ENCODE assay signal across 8 cellular contexts in the genomic region with DNA sequence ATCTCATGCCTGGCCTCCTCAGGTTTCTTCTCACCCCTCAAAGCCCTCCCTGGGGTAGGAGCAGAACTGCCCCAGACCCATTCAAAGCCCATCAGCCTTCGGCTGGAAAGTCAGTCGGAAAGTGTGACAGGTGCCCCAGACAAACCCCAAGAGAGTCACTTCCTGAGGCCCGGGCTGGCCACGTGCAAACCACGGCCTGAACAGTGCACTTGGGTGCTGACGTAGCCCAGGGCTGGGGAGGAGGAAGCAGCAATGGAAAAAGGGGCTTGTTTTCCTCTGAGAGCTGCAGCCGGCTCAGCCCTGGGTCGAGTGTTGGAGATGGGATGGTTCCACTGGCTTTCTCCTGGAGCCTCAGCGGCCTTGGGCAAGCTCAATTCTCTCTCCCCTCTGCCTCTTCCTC. TPM values are rescaled to one million over a fixed set of nuclear protein-coding genes. Genes with fewer than 3 reads are reported as not detected.
DNase-seq lines count a peak whose midpoint lies in the region; ATAC-seq and TF ChIP-seq lines count a peak whose summit lies in the region.

No MANE protein-coding gene starts in this region.

- peaks cover 27% of the 10 kb centered on the region for H3K4me1 Mint-ChIP-seq in activated naive CD8-positive, alpha-beta T cell treated with anti-CD3 and anti-CD28 coated beads, Interleukin-2, amount 10 ng/mL, durations not matched to agents 7 days and 5 days

- peak; percentile 62 for ATAC-seq in activated naive CD8-positive, alpha-beta T cell treated with anti-CD3 and anti-CD28 coated beads, Interleukin-2, amount 10 ng/mL, durations not matched to agents 7 days and 5 days (ENCODE audit: low read depth)
- no peak for ATAC-seq in HG03460 (IDR thresholded peaks at IDR 0.05; ENCODE audit: unreplicated experiment)
- no peak for ATAC-seq in GM18861 (IDR thresholded peaks at IDR 0.05; ENCODE audit: unreplicated experiment)

- no peaks in the 10 kb centered on the region for H3K9me3 Mint-ChIP-seq in activated naive CD8-positive, alpha-beta T cell treated with anti-CD3 and anti-CD28 coated beads, Interleukin-2, amount 10 ng/mL, durations not matched to agents 7 days and 5 days

- TF ChIP-seq CTCF in GM12865 (IDR thresholded peaks at IDR 0.05; ENCODE audit: insufficient read depth, low read depth, low read length, missing control alignments) = no peak

- peaks cover 2% of the 10 kb centered on the region for H3K36me3 Mint-ChIP-seq in activated naive CD8-positive, alpha-beta T cell treated with anti-CD3 and anti-CD28 coated beads, Interleukin-2, amount 10 ng/mL, durations not matched to agents 7 days and 5 days

- POLR2A ChIA-PET in activated naive CD8-positive, alpha-beta T cell treated with anti-CD3 and anti-CD28 coated beads, Interleukin-2, amount 10 ng/mL, durations not matched to agents 7 days and 5 days (lab: Charles Lee) = interaction anchor here (0.6 to 1.6 kb wide), 6 partner anchors 9 to 121 kb away, joined by 3 to 5 read pairs (median 3); partner anchors contain the start of gene FAM53C

- H3K27ac Mint-ChIP-seq in activated naive CD8-positive, alpha-beta T cell treated with anti-CD3 and anti-CD28 coated beads, Interleukin-2, amount 10 ng/mL, durations not matched to agents 7 days and 5 days = peak overlapping the region; percentile 99

- peak overlapping the region; percentile 68 for H3K4me3 Mint-ChIP-seq in activated naive CD8-positive, alpha-beta T cell treated with anti-CD3 and anti-CD28 coated beads, Interleukin-2, amount 10 ng/mL, durations not matched to agents 7 days and 5 days

- no peaks in the 10 kb centered on the region for H3K27me3 Mint-ChIP-seq in activated naive CD8-positive, alpha-beta T cell treated with anti-CD3 and anti-CD28 coated beads, Interleukin-2, amount 10 ng/mL, durations not matched to agents 7 days and 5 days

- H3K4me3 ChIP-seq in GM12865 (ENCODE audit: low read depth, low read length) = no peak overlapping the region

- DNase-seq in GM12865 (ENCODE audit: low read depth) (peak; percentile 66), T-helper 2 cell (peak in 4 of 5 experiments; percentile 61 to 91 (median 79)), NCI-H146 treated with DMSO at 0.1 percent for 48 hours (lab: John Stamatoyannopoulos, UW; ENCODE audit: unreplicated experiment) (no peak), GDM1 (lab: John Stamatoyannopoulos, UW) (no peak)
- peak; percentile 82 for DNase-seq in activated naive CD8-positive, alpha-beta T cell treated with anti-CD3 and anti-CD28 coated beads, Interleukin-2, amount 10 ng/mL, durations not matched to agents 7 days and 5 days
- DNase-seq in stimulated activated CD4-positive, alpha-beta T cell treated with anti-CD3 and anti-CD28 coated beads, Interleukin-1b, Interleukin-23, amount 100 ng/mL, for 48 hours = peak; percentile 93

RNA-seq across cellular contexts. Expression of gene EGR1, which starts 6.0 kb away (rescaled TPM):
- total RNA-seq in activated naive CD8-positive, alpha-beta T cell treated with anti-CD3 and anti-CD28 coated beads, Interleukin-2, amount 10 ng/mL, durations not matched to agents 7 days and 5 days = 1 to 10 TPM; 4.6 to 5.1 TPM

RNA-seq across cellular contexts. Expression of gene REEP2, which starts 20.5 kb away (rescaled TPM):
- 1 to 10 TPM; 1.3 to 1.5 TPM for total RNA-seq in activated naive CD8-positive, alpha-beta T cell treated with anti-CD3 and anti-CD28 coated beads, Interleukin-2, amount 10 ng/mL, durations not matched to agents 7 days and 5 days

Comparison
In these comparisons a context has a peak if more than half of its experiments do, and no peak if none do; other contexts are left out.
1. DNase-seq: peak in GM12865 (single experiment), T-helper 2 cell (4 of 5), activated naive CD8-positive, alpha-beta T cell treated with anti-CD3 and anti-CD28 coated beads, Interleukin-2, amount 10 ng/mL, durations not matched to agents 7 days and 5 days (single experiment) and stimulated activated CD4-positive, alpha-beta T cell treated with anti-CD3 and anti-CD28 coated beads, Interleukin-1b, Interleukin-23, amount 100 ng/mL, for 48 hours (single experiment); none in NCI-H146 treated with DMSO at 0.1 percent for 48 hours (single experiment) and GDM1 (single experiment).